In genomic region chr2:199747427-199747826, GRCh38 we compare ENCODE assay signal across 27 cellular contexts.
"Had no signal": no experiment of that assay in that cellular context is flagged by ENCODE, and none has a peak within 500 bp of the region (broad histone marks: within the 10 kb centered on the region; RNA-seq: fewer than 3 reads in every experiment).

No MANE protein-coding gene starts in this region.

- H3K27me3 ChIP-seq: body of pancreas, gastrocnemius medialis, left lung, neutrophil, ovary, spleen had no signal

- H3K27me3 Mint-ChIP-seq: activated CD4-positive, alpha-beta T cell treated with anti-CD3 and anti-CD28 coated beads, Interleukin-2, amount 10 ng/mL, durations not matched to agents 7 days and 5 days had no signal

- ATAC-seq: activated CD8-positive, alpha-beta memory T cell treated with anti-CD3 and anti-CD28 coated beads, Interleukin-2, amount 10 ng/mL, durations not matched to agents 7 days and 5 days; activated CD8-positive, alpha-beta T cell treated with anti-CD3 and anti-CD28 coated beads for 36 hours; body of pancreas; esophagus mucosa; gastrocnemius medialis; left lung; natural killer cell treated with Interleukin-12 subunit alpha and Interleukin-12 subunit beta and Interleukin-15 and Interleukin-18, amount 100 ng/mL, for 72 hours had no signal

- H3K4me1 ChIP-seq: body of pancreas, gastrocnemius medialis, left lung, prostate gland, spleen had no signal

- H3K4me3 Mint-ChIP-seq: activated CD4-positive, alpha-beta T cell treated with anti-CD3 and anti-CD28 coated beads, Interleukin-2, amount 10 ng/mL, durations not matched to agents 7 days and 5 days; activated CD8-positive, alpha-beta memory T cell treated with anti-CD3 and anti-CD28 coated beads, Interleukin-2, amount 10 ng/mL, durations not matched to agents 7 days and 5 days; activated CD8-positive, alpha-beta T cell treated with anti-CD3 and anti-CD28 coated beads for 36 hours; natural killer cell treated with Interleukin-12 subunit alpha and Interleukin-12 subunit beta and Interleukin-15 and Interleukin-18, amount 100 ng/mL, for 72 hours; T-helper 2 cell treated with Interferon-gamma antibody and Interleukin-4, amounts not matched to agents 5 μg/mL and 100 μg/mL, for 36 hours; type B pancreatic cell had no signal

- H3K9me3 ChIP-seq: body of pancreas, gastrocnemius medialis, left lung, neutrophil, ovary, prostate gland, thoracic aorta had no signal

- H3K4me1 Mint-ChIP-seq: activated CD4-positive, alpha-beta T cell treated with anti-CD3 and anti-CD28 coated beads, Interleukin-2, amount 10 ng/mL, durations not matched to agents 7 days and 5 days; activated CD8-positive, alpha-beta memory T cell treated with anti-CD3 and anti-CD28 coated beads, Interleukin-2, amount 10 ng/mL, durations not matched to agents 7 days and 5 days had no signal

- H3K36me3 ChIP-seq: gastrocnemius medialis, left lung, neutrophil, ovary, prostate gland, spleen, thoracic aorta had no signal

- H3K27ac Mint-ChIP-seq: activated CD4-positive, alpha-beta T cell treated with anti-CD3 and anti-CD28 coated beads, Interleukin-2, amount 10 ng/mL, durations not matched to agents 7 days and 5 days; activated CD8-positive, alpha-beta memory T cell treated with anti-CD3 and anti-CD28 coated beads, Interleukin-2, amount 10 ng/mL, durations not matched to agents 7 days and 5 days; activated CD8-positive, alpha-beta T cell treated with anti-CD3 and anti-CD28 coated beads for 36 hours; natural killer cell treated with Interleukin-12 subunit alpha and Interleukin-12 subunit beta and Interleukin-15 and Interleukin-18, amount 100 ng/mL, for 72 hours; T-helper 2 cell treated with Interferon-gamma antibody and Interleukin-4, amounts not matched to agents 5 μg/mL and 100 μg/mL, for 36 hours; type B pancreatic cell had no signal

- DNase-seq: activated CD4-positive, alpha-beta T cell treated with anti-CD3 and anti-CD28 coated beads, Interleukin-2, amount 10 ng/mL, durations not matched to agents 7 days and 5 days; activated CD4-positive, CD25-positive, alpha-beta regulatory T cell treated with anti-CD3 and anti-CD28 coated beads, Interleukin-2, amount 50 U/mL, for 72 hours; activated CD8-positive, alpha-beta memory T cell treated with anti-CD3 and anti-CD28 coated beads, Interleukin-2, amount 10 ng/mL, durations not matched to agents 7 days and 5 days; activated CD8-positive, alpha-beta T cell treated with anti-CD3 and anti-CD28 coated beads for 36 hours; activated gamma-delta T cell; activated naive CD4-positive, alpha-beta T cell treated with anti-CD3 and anti-CD28 coated beads, Interleukin-2, amount 50 U/mL, for 16 hours; activated T-cell treated with anti-CD3 and anti-CD28 coated beads for 4 hours; anterior cingulate cortex; body of pancreas; caudate nucleus; effector memory CD4-positive, alpha-beta T cell; gastrocnemius medialis; kidney; left lung; mammary epithelial cell; ovary; spleen; stimulated activated CD4-positive, alpha-beta T cell treated with anti-CD3 and anti-CD28 coated beads, Interleukin-4, amount 100 ng/mL, for 1 hour; stimulated activated naive CD4-positive, alpha-beta T cell had no signal

- H3K27ac ChIP-seq: body of pancreas, gastrocnemius medialis, left lung, neutrophil, ovary, prostate gland, spleen, thoracic aorta, VCaP had no signal

- H3K36me3 Mint-ChIP-seq: activated CD8-positive, alpha-beta memory T cell treated with anti-CD3 and anti-CD28 coated beads, Interleukin-2, amount 10 ng/mL, durations not matched to agents 7 days and 5 days; natural killer cell treated with Interleukin-12 subunit alpha and Interleukin-12 subunit beta and Interleukin-15 and Interleukin-18, amount 100 ng/mL, for 72 hours; type B pancreatic cell had no signal

- H3K4me3 ChIP-seq: body of pancreas, gastrocnemius medialis, left lung, ovary, prostate gland, spleen, thoracic aorta had no signal

- H3K9me3 Mint-ChIP-seq: activated CD4-positive, alpha-beta T cell treated with anti-CD3 and anti-CD28 coated beads, Interleukin-2, amount 10 ng/mL, durations not matched to agents 7 days and 5 days; activated CD8-positive, alpha-beta T cell treated with anti-CD3 and anti-CD28 coated beads for 36 hours; natural killer cell treated with Interleukin-12 subunit alpha and Interleukin-12 subunit beta and Interleukin-15 and Interleukin-18, amount 100 ng/mL, for 72 hours; T-helper 2 cell treated with Interferon-gamma antibody and Interleukin-4, amounts not matched to agents 5 μg/mL and 100 μg/mL, for 36 hours; type B pancreatic cell had no signal
